Comparison of ENCODE assay signal across 8 cellular contexts in the genomic region with DNA sequence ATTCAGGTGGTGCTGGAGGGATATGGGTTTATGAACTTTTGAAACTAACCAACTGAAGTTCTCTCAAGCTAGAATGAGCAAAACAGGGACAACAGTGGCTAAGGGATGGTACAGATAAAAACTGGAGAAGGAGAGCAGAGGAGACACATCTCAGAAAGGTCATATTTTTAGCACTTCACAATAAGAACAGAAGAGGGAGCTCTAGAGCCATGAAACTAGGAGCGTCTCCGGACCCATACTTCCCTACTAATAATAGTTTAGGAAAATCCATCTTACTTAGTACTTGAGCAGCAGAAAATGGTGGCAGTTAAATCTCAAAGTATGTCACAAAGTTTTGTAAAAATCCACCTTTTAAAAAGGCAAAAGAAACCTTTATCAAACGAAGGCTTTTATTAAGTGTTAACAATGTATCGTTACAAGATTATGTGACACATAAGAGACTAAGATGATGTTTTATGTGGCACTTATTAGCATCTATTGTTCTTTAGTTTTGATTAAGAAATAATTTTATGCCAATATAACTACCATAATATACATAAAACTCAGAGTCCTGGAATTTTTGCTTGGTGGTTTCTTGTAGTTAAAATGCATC.
DNase-seq lines count a peak whose midpoint lies in the region; ATAC-seq, FAIRE-seq and TF ChIP-seq lines count a peak whose summit lies in the region.

No MANE protein-coding gene starts in this region.

- FAIRE-seq in GM12892 (lab: Jason Lieb, UNC) (peak; percentile 69), small intestine (lab: Jason Lieb, UNC) (no peak)

- no peaks in the 10 kb centered on the region for H3K9me3 ChIP-seq in left ventricle myocardium inferior (replicated peaks)
- H3K9me3 ChIP-seq in small intestine (ENCODE audit: control insufficient read depth, low read depth) = no peaks in the 10 kb centered on the region

- intact Hi-C loops in left ventricle myocardium inferior (cut with micrococcal nuclease) = loop anchor here (10.0 kb wide), 1 partner anchor 249 kb away; no protein-coding TSS in a partner anchor

- H3K27me3 ChIP-seq in left ventricle myocardium inferior (ENCODE audit: low read depth) (no peaks in the 10 kb centered on the region), small intestine (ENCODE audit: control insufficient read depth in 2 of 2, insufficient read depth in 2 of 2, low read length in 2 of 2) (no peaks in the 10 kb centered on the region)

- TF ChIP-seq POLR2A in GM12892 (IDR thresholded peaks at IDR 0.05; ENCODE audit: low read depth, low read length) = no peak

- H3K27ac ChIP-seq in VCaP (no peak overlapping the region), left ventricle myocardium inferior (replicated peaks) (no peak overlapping the region), small intestine (ENCODE audit: low read depth in 1 of 2, low read length in 1 of 2) (no peak overlapping the region)

- TF ChIP-seq CTCF in AG09319 (IDR thresholded peaks at IDR 0.05; ENCODE audit: low read depth, low read length) = peak; percentile 74
- TF ChIP-seq CTCF in VCaP (conservative IDR thresholded peaks at IDR 0.05) = peak; percentile 79
- peak; percentile 82 for TF ChIP-seq CTCF in left ventricle myocardium inferior (IDR thresholded peaks at IDR 0.05; ENCODE audit: borderline replicate concordance)

- H3K36me3 ChIP-seq in left ventricle myocardium inferior (no peaks in the 10 kb centered on the region), small intestine (ENCODE audit: control insufficient read depth in 2 of 2, insufficient read depth in 2 of 2, low read length in 2 of 2) (no peaks in the 10 kb centered on the region)

- ATAC-seq in HG02759 (IDR thresholded peaks at IDR 0.05; ENCODE audit: unreplicated experiment) = peak; percentile 82

- no peaks in the 10 kb centered on the region for H3K4me1 ChIP-seq in left ventricle myocardium inferior
- no peaks in the 10 kb centered on the region for H3K4me1 ChIP-seq in small intestine (ENCODE audit: control insufficient read depth in 2 of 2, insufficient read depth in 1 of 2, low read depth in 1 of 2, low read length in 1 of 2)

- DNase-seq in AG09319 (ENCODE audit: extremely low read depth, low read depth) = peak; percentile 11
- no peak for DNase-seq in GM12892 (ENCODE audit: insufficient read length)
- peak; percentile 29 to 75 (median 49) for DNase-seq in NCI-H1417 (lab: John Stamatoyannopoulos, UW)
- DNase-seq in left ventricle myocardium inferior = no peak
- DNase-seq in small intestine = peak; percentile 67
- DNase-seq in activated CD4-positive, alpha-beta T cell treated with anti-CD3 and anti-CD28 coated beads, Interleukin-2, amount 50 U/mL, for 4 hours = no peak

- H3K4me3 ChIP-seq in left ventricle myocardium inferior (no peak overlapping the region), small intestine (ENCODE audit: low read depth in 1 of 2, low read length in 2 of 2) (no peak overlapping the region)

- 37 to 38% (median 38%) methylated on average over 4 of the region's 4 CpGs for WGBS in small intestine, 3 donors

Comparison
In these comparisons a context has a peak if more than half of its experiments do, and no peak if none do; other contexts are left out.
1. DNase-seq: peak in AG09319 (single experiment), NCI-H1417 (3 of 3) and small intestine (single experiment); none in GM12892 (single experiment), left ventricle myocardium inferior (single experiment) and activated CD4-positive, alpha-beta T cell treated with anti-CD3 and anti-CD28 coated beads, Interleukin-2, amount 50 U/mL, for 4 hours (0 of 2).
2. Peak in every context shown above with its lines, with median percentiles within 50 percentile points of each other: CTCF ChIP-seq.